ENCODE assay signal across 16 cellular contexts in genomic region chr5:128774605-128775004, GRCh38.
DNase-seq lines count a peak whose midpoint lies in the region; ATAC-seq, FAIRE-seq and TF ChIP-seq lines count a peak whose summit lies in the region.
"Had no signal": no experiment of that assay in that cellular context is flagged by ENCODE, and none has a peak within 500 bp of the region (broad histone marks: within the 10 kb centered on the region; RNA-seq: fewer than 3 reads in every experiment).

No MANE protein-coding gene starts in this region.

- H3K79me2 ChIP-seq in astrocyte (ENCODE audit: insufficient read depth, low read length), result no peaks in the 10 kb centered on the region

- no peaks in the 10 kb centered on the region for H3K27me3 ChIP-seq in breast epithelium
- H3K27me3 ChIP-seq in astrocyte (ENCODE audit: insufficient read depth, low read length), result no peaks in the 10 kb centered on the region
- H3K27me3 ChIP-seq in right lobe of liver, result no peaks in the 10 kb centered on the region

- no peaks in the 10 kb centered on the region for H3K36me3 Mint-ChIP-seq in MCF 10A (ENCODE audit: insufficient read depth, unreplicated experiment)
- H3K36me3 Mint-ChIP-seq in astrocyte (ENCODE audit: low read depth, unreplicated experiment), result no peaks in the 10 kb centered on the region

- TF ChIP-seq CTCF in MCF 10A (IDR thresholded peaks at IDR 0.05; ENCODE audit: unreplicated experiment) (no peak), breast epithelium (IDR thresholded peaks at IDR 0.05) (no peak), astrocyte (IDR thresholded peaks at IDR 0.05; ENCODE audit: insufficient read depth, low read depth, low read length) (no peak), right lobe of liver (IDR thresholded peaks at IDR 0.05) (no peak)

- H3K27me3 Mint-ChIP-seq in MCF 10A (ENCODE audit: insufficient read depth, unreplicated experiment) (no peaks in the 10 kb centered on the region), astrocyte (ENCODE audit: low read depth, unreplicated experiment) (no peaks in the 10 kb centered on the region)

- 31% methylated on average over 7 of the region's 7 CpGs for WGBS in right lobe of liver (ENCODE audit: insufficient coverage, low coverage, low lambda C conversion rate, missing lambda C conversion rate)

- in situ Hi-C loops in KBM-7 (cut with MboI; ENCODE audit: low pct_unique_long_range_greater_than_20kb, low sequenced_read_pairs) (no loop called here), G401 (cut with HindIII; ENCODE audit: low sequenced_read_pairs) (no loop called here)

- H3K4me3 ChIP-seq in breast epithelium (no peak overlapping the region), astrocyte (ENCODE audit: insufficient read depth, low read depth, low read length) (no peak overlapping the region), right lobe of liver (no peak overlapping the region)
- H3K4me3 ChIP-seq: A549 had no signal

- no peak overlapping the region for H2AFZ ChIP-seq in astrocyte (ENCODE audit: low read depth, low read length)

- H3K4me1 Mint-ChIP-seq in MCF 10A (ENCODE audit: insufficient read depth, unreplicated experiment) (peaks cover 18% of the 10 kb centered on the region), astrocyte (ENCODE audit: low read depth, unreplicated experiment) (peaks cover 5% of the 10 kb centered on the region)

- CTCF ChIA-PET in MCF 10A (lab: Yijun Ruan, JAX), result no interaction called here

- ATAC-seq in right lobe of liver, result no peak
- ATAC-seq: A549; activated CD4-positive, CD25-positive, alpha-beta regulatory T cell treated with anti-CD3 and anti-CD28 coated beads, Interleukin-2, amount 50 U/mL, for 24 hours had no signal

- no TSS peak for BruUV-seq in MCF 10A (replicated peaks; lab: Mats Ljungman, UMichigan)

- POLR2A ChIA-PET in MCF 10A (lab: Yijun Ruan, JAX), result no interaction called here

- H3K27ac ChIP-seq in breast epithelium, result no peak overlapping the region
- no peak overlapping the region for H3K27ac ChIP-seq in astrocyte (ENCODE audit: low read depth, low read length)
- no peak overlapping the region for H3K27ac ChIP-seq in right lobe of liver
- H3K27ac ChIP-seq: A549 had no signal

- intact Hi-C loops in MCF 10A (cut with micrococcal nuclease) (no loop called here), breast epithelium (cut with DNase I; ENCODE audit: low total_unique reads) (no loop called here), right lobe of liver (cut with DNase I) (no loop called here)

- H3K27ac Mint-ChIP-seq in MCF 10A (ENCODE audit: low read depth, unreplicated experiment) (no peak overlapping the region), astrocyte (ENCODE audit: unreplicated experiment) (no peak overlapping the region)
- H3K27ac Mint-ChIP-seq: activated T-helper 2 cell treated with anti-CD3 and anti-CD28 coated beads, Interferon-gamma antibody, Interleukin-2, Interleukin-4, amounts not matched to agents 10 μg/mL and 5 μg/mL and 100 μg/mL, durations not matched to agents 14 hours and 24 hours and 36 hours; nephron had no signal

- H4K20me1 ChIP-seq in astrocyte (ENCODE audit: insufficient read depth, low read length), result no peaks in the 10 kb centered on the region

- H3K4me3 Mint-ChIP-seq in MCF 10A (ENCODE audit: unreplicated experiment) (no peak overlapping the region), astrocyte (ENCODE audit: unreplicated experiment) (no peak overlapping the region)
- H3K4me3 Mint-ChIP-seq: nephron had no signal

- H3K4me2 ChIP-seq in astrocyte (ENCODE audit: low read length), result peak overlapping the region; percentile 10
- H3K4me2 ChIP-seq: A549 had no signal

- H3K36me3 ChIP-seq in breast epithelium (no peaks in the 10 kb centered on the region), astrocyte (ENCODE audit: insufficient read depth, low read length) (no peaks in the 10 kb centered on the region), right lobe of liver (no peaks in the 10 kb centered on the region)

- TF ChIP-seq POLR2A in breast epithelium (IDR thresholded peaks at IDR 0.05) (no peak), right lobe of liver (IDR thresholded peaks at IDR 0.05) (no peak)

- no peaks in the 10 kb centered on the region for H3K9me3 Mint-ChIP-seq in MCF 10A (ENCODE audit: unreplicated experiment)
- H3K9me3 Mint-ChIP-seq in astrocyte (ENCODE audit: unreplicated experiment), result no peaks in the 10 kb centered on the region
- H3K9me3 Mint-ChIP-seq: activated T-helper 2 cell treated with anti-CD3 and anti-CD28 coated beads, Interferon-gamma antibody, Interleukin-2, Interleukin-4, amounts not matched to agents 10 μg/mL and 5 μg/mL and 100 μg/mL, durations not matched to agents 14 hours and 24 hours and 36 hours; nephron had no signal

- no peaks in the 10 kb centered on the region for H3K4me1 ChIP-seq in breast epithelium
- peaks cover 6% of the 10 kb centered on the region for H3K4me1 ChIP-seq in astrocyte (ENCODE audit: insufficient read depth, low read length)
- H3K4me1 ChIP-seq in right lobe of liver, result no peaks in the 10 kb centered on the region
- H3K4me1 ChIP-seq: A549 had no signal

- H3K9me3 ChIP-seq in breast epithelium, result no peaks in the 10 kb centered on the region
- H3K9me3 ChIP-seq in astrocyte (ENCODE audit: insufficient read depth, low read depth, low read length), result no peaks in the 10 kb centered on the region
- H3K9me3 ChIP-seq in right lobe of liver, result no peaks in the 10 kb centered on the region
- H3K9me3 ChIP-seq: A549 had no signal

- FAIRE-seq in astrocyte (lab: Jason Lieb, UNC), result no peak
- FAIRE-seq: A549 had no signal

- DNase-seq in MCF 10A (ENCODE audit: unreplicated experiment), result peak; percentile 66
- no peak for DNase-seq in breast epithelium (ENCODE audit: low spot score in 2 of 2)
- peak; percentile 35 for DNase-seq in KBM-7
- peak; percentile 95 for DNase-seq in astrocyte (ENCODE audit: low read depth)
- no peak for DNase-seq in G401 (ENCODE audit: low spot score)
- no peak for DNase-seq in HCEC 1CT
- DNase-seq in right lobe of liver, result no peak
- no peak for DNase-seq in RKO (ENCODE audit: low spot score)
- DNase-seq: cerebellar nuclear complex, DND-41, islet precursor cell, NCI-H2029 had no signal

- no peak overlapping the region for H3K9ac ChIP-seq in astrocyte (ENCODE audit: low read length)

Comparison
In these comparisons a context has a peak if more than half of its experiments do, and no peak if none do; other contexts are left out.
1. DNase-seq: peak in MCF 10A (single experiment), KBM-7 (single experiment) and astrocyte (single experiment); none in breast epithelium (0 of 2), G401 (single experiment), HCEC 1CT (single experiment), right lobe of liver (0 of 3) and RKO (single experiment).